12 cellular contexts compared by ENCODE assay signal in the genomic region with DNA sequence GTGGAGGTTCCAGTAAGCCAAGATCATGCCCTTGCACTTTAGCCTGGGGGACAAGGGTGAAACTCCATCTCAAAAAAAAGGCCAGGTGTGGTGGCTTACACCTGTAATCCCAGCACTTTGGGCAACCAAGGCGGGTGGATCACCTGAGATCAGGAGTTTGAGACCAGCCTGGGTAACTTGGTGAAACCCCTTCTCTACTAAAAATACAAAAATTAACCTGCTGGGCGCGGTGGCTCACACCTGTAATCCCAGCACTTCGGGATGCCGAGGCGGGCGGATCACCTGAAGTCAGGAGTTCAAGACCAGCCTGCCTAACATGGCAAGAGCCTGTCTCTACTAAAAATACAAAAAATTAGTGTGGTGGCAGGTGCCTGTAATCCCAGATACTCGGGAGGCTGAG. TPM values are rescaled to one million over a fixed set of nuclear protein-coding genes. Genes with fewer than 3 reads are reported as not detected.
DNase-seq lines count a peak whose midpoint lies in the region; ATAC-seq, FAIRE-seq and TF ChIP-seq lines count a peak whose summit lies in the region.
"Not testable (repeated sequence)": the region's sequence is repeated elsewhere in the genome, so short reads cannot be mapped to it uniquely, and the experiment has no call there.
"Had no signal": no experiment of that assay in that cellular context is flagged by ENCODE, and none has a peak within 500 bp of the region (broad histone marks: within the 10 kb centered on the region; RNA-seq: fewer than 3 reads in every experiment).

No MANE protein-coding gene starts in this region.

- not testable (repeated sequence) for DNase-seq in GM18507 (ENCODE audit: extremely low spot score, insufficient read length, low read depth); osteocyte (ENCODE audit: extremely low spot score, unreplicated experiment)
- DNase-seq in Right ventricle myocardium inferior (ENCODE audit: missing footprints), result peak; percentile 34

- H3K9me3 Mint-ChIP-seq in osteocyte (ENCODE audit: unreplicated experiment), result not testable (repeated sequence)

- peak overlapping the region; percentile 91 for H3K27ac Mint-ChIP-seq in osteocyte (ENCODE audit: unreplicated experiment)

- intact Hi-C loops in Right ventricle myocardium inferior (cut with DNase I), result not testable (repeated sequence)

- TF ChIP-seq CTCF in osteocyte (IDR thresholded peaks at IDR 0.05), result not testable (repeated sequence)

- not testable (repeated sequence) for H3K4me3 Mint-ChIP-seq in osteocyte (ENCODE audit: unreplicated experiment)

- H3K36me3 Mint-ChIP-seq in osteocyte (ENCODE audit: unreplicated experiment), result peaks cover 11% of the 10 kb centered on the region

- not testable (repeated sequence) for ATAC-seq in Right ventricle myocardium inferior

- peak; percentile 42 for FAIRE-seq in GM18507 (lab: Jason Lieb, UNC)

- peaks cover 52% of the 10 kb centered on the region for H3K4me1 Mint-ChIP-seq in osteocyte (ENCODE audit: unreplicated experiment)

- not testable (repeated sequence) for H3K27me3 Mint-ChIP-seq in osteocyte (ENCODE audit: unreplicated experiment)

RNA-seq across cellular contexts. Expression of a gene that starts 16.0 kb away (rescaled TPM):
- total RNA-seq in Right ventricle myocardium inferior (not detected), osteocyte (3.1 and 3.9 TPM in 2 replicates)
- total RNA-seq: A172; A673; B cell; Caco-2; Calu3; CD4-positive, alpha-beta memory T cell; CD8-positive, alpha-beta memory T cell; CD8-positive, alpha-beta T cell; Daoy had no signal

RNA-seq across cellular contexts. Expression of a gene that starts 57.6 kb away (rescaled TPM):
- total RNA-seq in Right ventricle myocardium inferior (1.7 TPM), osteocyte (178 and 204 TPM in 2 replicates)

Comparison
In these comparisons a context has a peak if more than half of its experiments do, and no peak if none do; other contexts are left out.
1. RNA of a gene that starts 57.6 kb away (total RNA-seq): 178 to 204 TPM in osteocyte; 1.7 TPM in Right ventricle myocardium inferior (single experiment); every median in the first group is over 10 times any median in the second.